In the genomic region with DNA sequence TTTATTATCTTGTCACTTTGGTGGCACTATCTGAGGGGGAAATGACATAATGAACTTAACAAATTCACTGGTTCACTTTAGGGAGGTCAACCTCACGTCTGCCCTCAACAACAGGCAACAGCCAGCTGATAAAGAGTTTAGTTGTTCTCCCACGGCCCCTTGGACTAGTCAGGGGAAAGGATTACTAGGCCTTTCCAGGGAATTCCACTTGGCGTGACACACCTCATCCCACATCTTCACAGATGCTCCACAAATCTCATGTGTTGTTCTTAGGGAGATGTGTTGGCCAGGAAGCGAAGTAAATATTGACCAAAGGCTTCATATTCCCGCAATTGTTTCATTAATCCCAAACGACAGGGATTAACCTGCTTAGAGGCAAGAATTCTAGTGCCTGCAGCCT, we compare ENCODE assay signal across 21 cellular contexts.
DNase-seq lines count a peak whose midpoint lies in the region; ATAC-seq, FAIRE-seq and TF ChIP-seq lines count a peak whose summit lies in the region.
"Had no signal": no experiment of that assay in that cellular context is flagged by ENCODE, and none has a peak within 500 bp of the region (broad histone marks: within the 10 kb centered on the region; RNA-seq: fewer than 3 reads in every experiment).

No MANE protein-coding gene starts in this region.

- POLR2A ChIA-PET in K562 (lab: Yijun Ruan, JAX): interaction anchor here (0.6 kb wide), 1 partner anchor 265 kb away, joined by 3 read pairs; no protein-coding TSS in a partner anchor

- H3F3A ChIP-seq in smooth muscle cell (ENCODE audit: low read depth): no peaks in the 10 kb centered on the region

- CTCF ChIA-PET in K562 (lab: Yijun Ruan, JAX; ENCODE audit: low intra/inter-chr PET ratio): no interaction called here

- H3K4me2 ChIP-seq in K562 (ENCODE audit: insufficient read depth, low read length) (no peak overlapping the region), smooth muscle cell (no peak overlapping the region)
- H3K4me2 ChIP-seq: BLaER1, KMS-11, SK-N-SH had no signal

- H3K4me3 ChIP-seq in heart right ventricle (no peak overlapping the region), K562 (no peak overlapping the region), smooth muscle cell (no peak overlapping the region), H7 (ENCODE audit: insufficient read depth, low read depth, low read length) (no peak overlapping the region)
- H3K4me3 ChIP-seq: BLaER1 had no signal

- ATAC-seq in heart right ventricle (no peak), Right ventricle myocardium inferior (no peak), K562 (no peak)

- in situ Hi-C loops in K562 (cut with MboI): no loop called here

- H3K27me3 ChIP-seq in heart right ventricle (peaks cover 0 to 3% (median 0%) of the 10 kb centered on the region in 7 donors), K562 (ENCODE audit: control insufficient read depth in 2 of 2, insufficient read depth in 2 of 2, low read length in 2 of 2) (peaks cover 0 to 6% of the 10 kb centered on the region in 2 experiments; a peak in 1 of 5 replicates), smooth muscle cell (ENCODE audit: low read depth) (no peaks in the 10 kb centered on the region), H7 (ENCODE audit: control insufficient read depth, insufficient read depth, low read length) (no peaks in the 10 kb centered on the region)
- H3K27me3 ChIP-seq: BLaER1 had no signal

- no peaks in the 10 kb centered on the region for H3K9me1 ChIP-seq in K562 (ENCODE audit: control insufficient read depth, insufficient read depth, low read length)

- no peaks in the 10 kb centered on the region for H3K36me3 Mint-ChIP-seq in glutamatergic neuron (ENCODE audit: unreplicated experiment)
- H3K36me3 Mint-ChIP-seq: CD4-positive, alpha-beta memory T cell had no signal

- H3K36me3 ChIP-seq in heart right ventricle (peaks cover 0 to 79% (median 3%) of the 10 kb centered on the region in 9 donors), K562 (ENCODE audit: control insufficient read depth, insufficient read depth, low read length) (no peaks in the 10 kb centered on the region), smooth muscle cell (ENCODE audit: low read depth) (no peaks in the 10 kb centered on the region), H7 (replicated peaks; ENCODE audit: control insufficient read depth, insufficient read depth, low read length) (no peaks in the 10 kb centered on the region)

- no peaks in the 10 kb centered on the region for H3K9me3 ChIP-seq in heart right ventricle
- no peaks in the 10 kb centered on the region for H3K9me3 ChIP-seq in K562 (replicated peaks; ENCODE audit: control insufficient read depth, insufficient read depth, low read depth, low read length)
- H3K9me3 ChIP-seq in smooth muscle cell (replicated peaks; ENCODE audit: low read depth): no peaks in the 10 kb centered on the region
- H3K9me3 ChIP-seq: BLaER1, SK-N-SH had no signal

- WGBS in heart right ventricle, 2 donors: 54 to 64% methylated on average over 6 of the region's 6 CpGs
- 29% methylated on average over 6 of the region's 6 CpGs for WGBS in K562 (ENCODE audit: insufficient coverage, low coverage, missing lambda C conversion rate)
- 33% methylated on average over 6 of the region's 6 CpGs for WGBS in smooth muscle cell (ENCODE audit: low lambda C conversion rate)

- intact Hi-C loops in heart right ventricle (cut with DNase I): no loop called here
- intact Hi-C loops in Right ventricle myocardium inferior (cut with DNase I): loop anchor here (5.0 kb wide), 1 partner anchor 88 kb away; no protein-coding TSS in a partner anchor
- intact Hi-C loops in K562 (cut with micrococcal nuclease): no loop called here

- H3K27ac ChIP-seq in heart right ventricle (peak overlapping the region in 8 of 10 donors; percentile 30 to 77 (median 62)), K562 (ENCODE audit: extremely low read depth, low read depth, low read length) (no peak overlapping the region), smooth muscle cell (ENCODE audit: low read depth) (peak overlapping the region; percentile 30)
- H3K27ac ChIP-seq: BLaER1, KMS-11 had no signal

- H3K79me2 ChIP-seq in K562 (ENCODE audit: control insufficient read depth, insufficient read depth, low read length): no peaks in the 10 kb centered on the region
- no peaks in the 10 kb centered on the region for H3K79me2 ChIP-seq in smooth muscle cell (ENCODE audit: low read depth)

- no peak for TF ChIP-seq POLR2A in K562 (conservative IDR thresholded peaks at IDR 0.05)

- H3K9me3 Mint-ChIP-seq in glutamatergic neuron (ENCODE audit: unreplicated experiment): no peaks in the 10 kb centered on the region
- H3K9me3 Mint-ChIP-seq: CD4-positive, alpha-beta memory T cell had no signal

- H2AFZ ChIP-seq in K562 (ENCODE audit: low read depth, low read length): no peak overlapping the region
- H2AFZ ChIP-seq in smooth muscle cell (ENCODE audit: low read depth): no peak overlapping the region

- H3K27ac Mint-ChIP-seq in glutamatergic neuron (ENCODE audit: unreplicated experiment): peak overlapping the region; percentile 1
- H3K27ac Mint-ChIP-seq: CD4-positive, alpha-beta memory T cell had no signal

- FAIRE-seq in K562 (lab: Jason Lieb, UNC): no peak
- FAIRE-seq: GM18507 had no signal

- peaks cover 0 to 50% (median 12%) of the 10 kb centered on the region in 9 donors for H3K4me1 ChIP-seq in heart right ventricle
- no peaks in the 10 kb centered on the region; a peak in 1 of 5 replicates for H3K4me1 ChIP-seq in K562 (replicated peaks in 1 of 2; ENCODE audit: control insufficient read depth in 2 of 2, insufficient read depth in 2 of 2, low read length in 2 of 2)
- peaks cover 19% of the 10 kb centered on the region for H3K4me1 ChIP-seq in smooth muscle cell (ENCODE audit: low read depth)
- H3K4me1 ChIP-seq: BLaER1 had no signal

- no peak for TF ChIP-seq EP300 in K562 (IDR thresholded peaks at IDR 0.05; ENCODE audit: low read length)

- peaks cover 2% of the 10 kb centered on the region for H3K4me1 Mint-ChIP-seq in glutamatergic neuron (ENCODE audit: low read depth, unreplicated experiment)
- H3K4me1 Mint-ChIP-seq: CD4-positive, alpha-beta memory T cell had no signal

- H3K4me3 Mint-ChIP-seq in glutamatergic neuron (ENCODE audit: unreplicated experiment): no peak overlapping the region
- H3K4me3 Mint-ChIP-seq: CD4-positive, alpha-beta memory T cell had no signal

- H4K20me1 ChIP-seq in K562 (replicated peaks; ENCODE audit: control insufficient read depth, insufficient read depth, low read length) (no peaks in the 10 kb centered on the region), smooth muscle cell (ENCODE audit: low read depth) (no peaks in the 10 kb centered on the region)
- H4K20me1 ChIP-seq: BLaER1 had no signal

- BruUV-seq in K562 (replicated peaks; lab: Mats Ljungman, UMichigan): no TSS peak

- H3K9ac ChIP-seq in K562 (ENCODE audit: insufficient read depth in 1 of 2, low read depth in 2 of 2, low read length in 2 of 2) (no peak overlapping the region), smooth muscle cell (ENCODE audit: low read depth) (no peak overlapping the region)
- H3K9ac ChIP-seq: BLaER1, KMS-11, SK-N-SH had no signal

- TF ChIP-seq RAD21 in K562 (CRISPR knock-in tag; conservative IDR thresholded peaks at IDR 0.05 in 1 of 2, IDR thresholded peaks at IDR 0.05 in 1 of 2): no peak

- no peaks in the 10 kb centered on the region for H3K27me3 Mint-ChIP-seq in glutamatergic neuron (ENCODE audit: unreplicated experiment)

- TF ChIP-seq CTCF in heart right ventricle (IDR thresholded peaks at IDR 0.05) (no peak), K562 (IDR thresholded peaks at IDR 0.05 in 2 of 3, conservative IDR thresholded peaks at IDR 0.05 in 1 of 3; ENCODE audit: insufficient read depth in 2 of 3, low read depth in 1 of 3, low read length in 3 of 3) (no peak), glutamatergic neuron (IDR thresholded peaks at IDR 0.05; ENCODE audit: partially characterized antibody, unreplicated experiment) (no peak), smooth muscle cell (IDR thresholded peaks at IDR 0.05; ENCODE audit: borderline replicate concordance, insufficient read depth, poor library complexity, severe bottlenecking) (no peak)

- DNase-seq in heart right ventricle: no peak
- no peak for DNase-seq in Right ventricle myocardium inferior (ENCODE audit: missing footprints)
- no peak for DNase-seq in K562 (ENCODE audit: extremely low read depth in 1 of 4, low spot score in 3 of 4)
- no peak for DNase-seq in glutamatergic neuron
- no peak for DNase-seq in smooth muscle cell (lab: John Stamatoyannopoulos, UW; ENCODE audit: unreplicated experiment)
- DNase-seq in NCI-H1436 (lab: John Stamatoyannopoulos, UW): no peak
- no peak for DNase-seq in H7
- no peak for DNase-seq in germinal center (ENCODE audit: low spot score)
- DNase-seq: CD4-positive, alpha-beta memory T cell; GOT3; NCI-H1417 treated with DMSO at 0.1 percent for 48 hours; NCI-H1930; NCI-H2171 treated with DMSO at 0.1 percent for 48 hours; NCI-H446 treated with DMSO at 0.1 percent for 48 hours; NCI-H69; OCI-M1; SHP77 treated with DMSO at 0.1 percent for 48 hours; SK-N-SH had no signal

TF ChIP-seq in K562, 482 proteins besides CTCF, POLR2A, EP300 and RAD21:
- TF ChIP-seq FUS (optimal IDR thresholded peaks at IDR 0.05; ENCODE audit: low read depth, low read length): no peak
- TF ChIP-seq, protein P1, sequence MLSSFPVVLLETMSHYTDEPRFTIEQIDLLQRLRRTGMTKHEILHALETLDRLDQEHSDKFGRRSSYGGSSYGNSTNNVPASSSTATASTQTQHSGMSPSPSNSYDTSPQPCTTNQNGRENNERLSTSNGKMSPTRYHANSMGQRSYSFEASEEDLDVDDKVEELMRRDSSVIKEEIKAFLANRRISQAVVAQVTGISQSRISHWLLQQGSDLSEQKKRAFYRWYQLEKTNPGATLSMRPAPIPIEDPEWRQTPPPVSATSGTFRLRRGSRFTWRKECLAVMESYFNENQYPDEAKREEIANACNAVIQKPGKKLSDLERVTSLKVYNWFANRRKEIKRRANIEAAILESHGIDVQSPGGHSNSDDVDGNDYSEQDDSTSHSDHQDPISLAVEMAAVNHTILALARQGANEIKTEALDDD (IDR thresholded peaks at IDR 0.05): 0 out of 2 replicates have a peak, but pooled peaks have one; percentile 19
- TF ChIP-seq, protein P2, sequence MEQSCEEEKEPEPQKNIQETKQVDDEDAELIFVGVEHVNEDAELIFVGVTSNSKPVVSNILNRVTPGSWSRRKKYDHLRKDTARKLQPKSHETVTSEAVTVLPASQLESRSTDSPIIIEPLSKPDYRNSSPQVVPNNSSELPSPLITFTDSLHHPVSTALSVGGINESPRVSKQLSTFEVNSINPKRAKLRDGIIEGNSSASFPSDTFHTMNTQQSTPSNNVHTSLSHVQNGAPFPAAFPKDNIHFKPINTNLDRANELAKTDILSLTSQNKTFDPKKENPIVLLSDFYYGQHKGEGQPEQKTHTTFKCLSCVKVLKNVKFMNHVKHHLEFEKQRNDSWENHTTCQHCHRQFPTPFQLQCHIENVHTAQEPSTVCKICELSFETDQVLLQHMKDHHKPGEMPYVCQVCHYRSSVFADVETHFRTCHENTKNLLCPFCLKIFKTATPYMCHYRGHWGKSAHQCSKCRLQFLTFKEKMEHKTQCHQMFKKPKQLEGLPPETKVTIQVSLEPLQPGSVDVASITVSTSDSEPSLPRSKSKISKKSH (CRISPR knock-in tag; IDR thresholded peaks at IDR 0.05): no peak
